17 cellular contexts compared by ENCODE assay signal in the genomic region with DNA sequence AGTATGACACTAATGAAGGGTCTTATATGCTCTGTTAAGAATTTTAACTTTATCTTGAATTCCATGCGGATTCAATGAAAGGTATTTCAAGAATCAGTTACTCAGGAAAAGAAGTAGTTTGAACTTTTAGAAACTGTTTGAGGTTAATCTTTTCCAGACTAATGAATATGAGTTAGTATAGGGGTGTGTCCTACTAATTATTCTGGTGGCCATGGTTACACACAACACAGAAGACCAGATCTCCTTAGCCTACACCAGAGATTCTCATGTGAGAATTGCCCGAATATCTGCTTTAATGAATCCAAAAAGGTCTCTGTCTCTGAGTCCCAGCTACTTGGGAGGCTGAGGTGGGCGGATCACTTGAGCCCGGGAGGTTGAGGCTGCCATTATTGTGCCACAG.
A peak's percentile ranks its signal among the peaks of the same experiment; 100 is the strongest.
DNase-seq lines count a peak whose midpoint lies in the region; ATAC-seq, FAIRE-seq and TF ChIP-seq lines count a peak whose summit lies in the region.
"Had no signal": no experiment of that assay in that cellular context is flagged by ENCODE, and none has a peak within 500 bp of the region (broad histone marks: within the 10 kb centered on the region; RNA-seq: fewer than 3 reads in every experiment).

No MANE protein-coding gene starts in this region.

- intact Hi-C loops in kidney (cut with DNase I), result no loop called here
- intact Hi-C loops in upper lobe of right lung (cut with DNase I), result no loop called here
- intact Hi-C loops in Calu3 (cut with micrococcal nuclease; ENCODE audit: unreplicated experiment), result no loop called here

- H3K9ac ChIP-seq in kidney (ENCODE audit: low read length in 2 of 2), result no peak overlapping the region

- H3K27me3 ChIP-seq in upper lobe of right lung, result no peaks in the 10 kb centered on the region

- peaks cover 20% of the 10 kb centered on the region for H3K4me1 Mint-ChIP-seq in Calu3 (ENCODE audit: low read depth, unreplicated experiment)

- no peak overlapping the region for H3K27ac Mint-ChIP-seq in Calu3 (ENCODE audit: unreplicated experiment)
- H3K27ac Mint-ChIP-seq: CD8-positive, alpha-beta T cell; H9 had no signal

- H3K27me3 Mint-ChIP-seq in Calu3 (ENCODE audit: unreplicated experiment), result no peaks in the 10 kb centered on the region

- peak overlapping the region; percentile 9 to 11 for H3K4me3 ChIP-seq in kidney (ENCODE audit: low read length in 2 of 2)
- H3K4me3 ChIP-seq in upper lobe of right lung, result no peak overlapping the region
- H3K4me3 ChIP-seq: A549 had no signal

- CTCF ChIA-PET in Calu3 (lab: Charles Lee), result no interaction called here

- peak; percentile 55 for FAIRE-seq in kidney (lab: Jason Lieb, UNC)
- FAIRE-seq: A549, GM19239 had no signal

- no peaks in the 10 kb centered on the region for H3K36me3 Mint-ChIP-seq in Calu3 (ENCODE audit: insufficient read depth, unreplicated experiment)
- H3K36me3 Mint-ChIP-seq: CD8-positive, alpha-beta T cell had no signal

- H3K9me3 Mint-ChIP-seq in Calu3 (ENCODE audit: low read depth, unreplicated experiment), result no peaks in the 10 kb centered on the region
- H3K9me3 Mint-ChIP-seq: CD8-positive, alpha-beta T cell; H9 had no signal

- ATAC-seq in upper lobe of right lung, result no peak
- ATAC-seq: A549; CD8-positive, alpha-beta T cell had no signal

- no TSS peak for BruUV-seq in Calu3 (replicated peaks; lab: Mats Ljungman, UMichigan)

- H3K9me3 ChIP-seq in kidney (ENCODE audit: control insufficient read depth in 1 of 2, low read length in 2 of 2) (no peaks in the 10 kb centered on the region), upper lobe of right lung (no peaks in the 10 kb centered on the region)
- H3K9me3 ChIP-seq: A549, BE2C had no signal

- H3K36me3 ChIP-seq in kidney (ENCODE audit: control insufficient read depth in 1 of 2, insufficient read depth in 2 of 2, low read length in 2 of 2) (no peaks in the 10 kb centered on the region), upper lobe of right lung (no peaks in the 10 kb centered on the region)
- H3K36me3 ChIP-seq: BE2C had no signal

- H3K4me3 Mint-ChIP-seq in Calu3 (ENCODE audit: low read depth, unreplicated experiment), result no peak overlapping the region
- H3K4me3 Mint-ChIP-seq: CD8-positive, alpha-beta T cell; H9 had no signal

- H3K27ac ChIP-seq in kidney (ENCODE audit: low read depth in 2 of 2, low read length in 2 of 2) (peak overlapping the region; percentile 74 to 78), upper lobe of right lung (no peak overlapping the region)
- H3K27ac ChIP-seq: A549, C4-2B had no signal

- TF ChIP-seq CTCF in kidney (IDR thresholded peaks at IDR 0.05; ENCODE audit: borderline replicate concordance, extremely low read depth, insufficient read depth), result no peak
- no peak for TF ChIP-seq CTCF in upper lobe of right lung (IDR thresholded peaks at IDR 0.05)
- TF ChIP-seq CTCF in Calu3 (IDR thresholded peaks at IDR 0.05; ENCODE audit: unreplicated experiment), result no peak

- H3K4me1 ChIP-seq in kidney (ENCODE audit: control insufficient read depth in 1 of 2, insufficient read depth in 1 of 2, low read depth in 1 of 2, low read length in 2 of 2), result peaks cover 4 to 40% of the 10 kb centered on the region in 2 donors
- no peaks in the 10 kb centered on the region for H3K4me1 ChIP-seq in upper lobe of right lung
- H3K4me1 ChIP-seq: A549 had no signal

- DNase-seq in NCI-H69 (lab: John Stamatoyannopoulos, UW), result peak; percentile 41
- DNase-seq in kidney, result no peak
- peak; percentile 88 for DNase-seq in renal cortical epithelial cell (ENCODE audit: low read depth)
- peak; percentile 23 for DNase-seq in upper lobe of right lung
- no peak for DNase-seq in Calu3
- DNase-seq in NCI-H1436 treated with DMSO at 0.1 percent for 48 hours (lab: John Stamatoyannopoulos, UW), result no peak
- DNase-seq in putamen (ENCODE audit: low spot score), result no peak
- DNase-seq: BE2C; CD8-positive, alpha-beta T cell; COR-L47; GF-D8; GOT3; H9; IMR-90 had no signal

Comparison
In these comparisons a context has a peak if more than half of its experiments do, and no peak if none do; other contexts are left out.
1. DNase-seq: peak in NCI-H69 (single experiment), renal cortical epithelial cell (single experiment) and upper lobe of right lung (single experiment); none in kidney (single experiment), Calu3 (single experiment), NCI-H1436 treated with DMSO at 0.1 percent for 48 hours (single experiment) and putamen (single experiment).